1 cellular context compared by ENCODE assay signal in the genomic region with DNA sequence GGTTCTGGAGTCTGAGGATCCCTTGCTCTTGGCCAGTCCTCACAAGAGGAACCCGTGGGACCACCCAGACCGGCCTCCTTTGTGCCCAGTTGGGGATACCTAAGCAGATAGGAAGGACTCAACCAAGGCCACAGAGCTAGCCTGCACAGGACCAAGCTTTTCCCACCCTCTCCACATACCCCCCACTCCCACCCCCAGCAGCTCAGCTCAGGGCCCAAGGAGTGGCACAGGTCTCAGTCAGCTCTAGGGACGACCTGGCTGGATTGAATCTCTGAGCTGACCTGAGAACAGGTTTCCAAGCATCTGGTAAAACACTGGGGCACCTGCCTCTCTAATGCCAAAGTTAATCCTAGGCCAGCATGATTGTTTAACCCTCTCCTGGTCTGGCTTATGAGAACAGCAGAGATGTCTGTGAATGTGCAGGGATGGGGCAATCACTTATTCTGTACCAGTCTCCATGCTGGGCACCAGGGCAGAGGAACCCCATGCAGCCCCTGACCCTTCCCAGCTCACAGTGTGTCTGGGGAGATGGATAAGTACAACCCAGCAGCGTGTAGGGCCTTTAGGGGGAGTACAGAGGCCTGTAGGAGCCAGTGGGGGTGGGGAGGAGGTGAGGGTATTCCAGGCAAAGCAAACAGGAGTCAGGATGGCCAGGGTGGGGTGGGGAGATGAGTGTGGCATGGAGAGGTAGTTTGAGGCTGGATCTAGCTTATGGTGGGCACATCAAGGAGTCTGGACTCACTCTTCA.
TF ChIP-seq lines count a peak whose summit lies in the region.

No MANE protein-coding gene starts in this region.

TF ChIP-seq in GM23338, 12 proteins besides CTCF, POLR2A, EP300 and RAD21 (continued from another document):
- TF ChIP-seq, protein P1, sequence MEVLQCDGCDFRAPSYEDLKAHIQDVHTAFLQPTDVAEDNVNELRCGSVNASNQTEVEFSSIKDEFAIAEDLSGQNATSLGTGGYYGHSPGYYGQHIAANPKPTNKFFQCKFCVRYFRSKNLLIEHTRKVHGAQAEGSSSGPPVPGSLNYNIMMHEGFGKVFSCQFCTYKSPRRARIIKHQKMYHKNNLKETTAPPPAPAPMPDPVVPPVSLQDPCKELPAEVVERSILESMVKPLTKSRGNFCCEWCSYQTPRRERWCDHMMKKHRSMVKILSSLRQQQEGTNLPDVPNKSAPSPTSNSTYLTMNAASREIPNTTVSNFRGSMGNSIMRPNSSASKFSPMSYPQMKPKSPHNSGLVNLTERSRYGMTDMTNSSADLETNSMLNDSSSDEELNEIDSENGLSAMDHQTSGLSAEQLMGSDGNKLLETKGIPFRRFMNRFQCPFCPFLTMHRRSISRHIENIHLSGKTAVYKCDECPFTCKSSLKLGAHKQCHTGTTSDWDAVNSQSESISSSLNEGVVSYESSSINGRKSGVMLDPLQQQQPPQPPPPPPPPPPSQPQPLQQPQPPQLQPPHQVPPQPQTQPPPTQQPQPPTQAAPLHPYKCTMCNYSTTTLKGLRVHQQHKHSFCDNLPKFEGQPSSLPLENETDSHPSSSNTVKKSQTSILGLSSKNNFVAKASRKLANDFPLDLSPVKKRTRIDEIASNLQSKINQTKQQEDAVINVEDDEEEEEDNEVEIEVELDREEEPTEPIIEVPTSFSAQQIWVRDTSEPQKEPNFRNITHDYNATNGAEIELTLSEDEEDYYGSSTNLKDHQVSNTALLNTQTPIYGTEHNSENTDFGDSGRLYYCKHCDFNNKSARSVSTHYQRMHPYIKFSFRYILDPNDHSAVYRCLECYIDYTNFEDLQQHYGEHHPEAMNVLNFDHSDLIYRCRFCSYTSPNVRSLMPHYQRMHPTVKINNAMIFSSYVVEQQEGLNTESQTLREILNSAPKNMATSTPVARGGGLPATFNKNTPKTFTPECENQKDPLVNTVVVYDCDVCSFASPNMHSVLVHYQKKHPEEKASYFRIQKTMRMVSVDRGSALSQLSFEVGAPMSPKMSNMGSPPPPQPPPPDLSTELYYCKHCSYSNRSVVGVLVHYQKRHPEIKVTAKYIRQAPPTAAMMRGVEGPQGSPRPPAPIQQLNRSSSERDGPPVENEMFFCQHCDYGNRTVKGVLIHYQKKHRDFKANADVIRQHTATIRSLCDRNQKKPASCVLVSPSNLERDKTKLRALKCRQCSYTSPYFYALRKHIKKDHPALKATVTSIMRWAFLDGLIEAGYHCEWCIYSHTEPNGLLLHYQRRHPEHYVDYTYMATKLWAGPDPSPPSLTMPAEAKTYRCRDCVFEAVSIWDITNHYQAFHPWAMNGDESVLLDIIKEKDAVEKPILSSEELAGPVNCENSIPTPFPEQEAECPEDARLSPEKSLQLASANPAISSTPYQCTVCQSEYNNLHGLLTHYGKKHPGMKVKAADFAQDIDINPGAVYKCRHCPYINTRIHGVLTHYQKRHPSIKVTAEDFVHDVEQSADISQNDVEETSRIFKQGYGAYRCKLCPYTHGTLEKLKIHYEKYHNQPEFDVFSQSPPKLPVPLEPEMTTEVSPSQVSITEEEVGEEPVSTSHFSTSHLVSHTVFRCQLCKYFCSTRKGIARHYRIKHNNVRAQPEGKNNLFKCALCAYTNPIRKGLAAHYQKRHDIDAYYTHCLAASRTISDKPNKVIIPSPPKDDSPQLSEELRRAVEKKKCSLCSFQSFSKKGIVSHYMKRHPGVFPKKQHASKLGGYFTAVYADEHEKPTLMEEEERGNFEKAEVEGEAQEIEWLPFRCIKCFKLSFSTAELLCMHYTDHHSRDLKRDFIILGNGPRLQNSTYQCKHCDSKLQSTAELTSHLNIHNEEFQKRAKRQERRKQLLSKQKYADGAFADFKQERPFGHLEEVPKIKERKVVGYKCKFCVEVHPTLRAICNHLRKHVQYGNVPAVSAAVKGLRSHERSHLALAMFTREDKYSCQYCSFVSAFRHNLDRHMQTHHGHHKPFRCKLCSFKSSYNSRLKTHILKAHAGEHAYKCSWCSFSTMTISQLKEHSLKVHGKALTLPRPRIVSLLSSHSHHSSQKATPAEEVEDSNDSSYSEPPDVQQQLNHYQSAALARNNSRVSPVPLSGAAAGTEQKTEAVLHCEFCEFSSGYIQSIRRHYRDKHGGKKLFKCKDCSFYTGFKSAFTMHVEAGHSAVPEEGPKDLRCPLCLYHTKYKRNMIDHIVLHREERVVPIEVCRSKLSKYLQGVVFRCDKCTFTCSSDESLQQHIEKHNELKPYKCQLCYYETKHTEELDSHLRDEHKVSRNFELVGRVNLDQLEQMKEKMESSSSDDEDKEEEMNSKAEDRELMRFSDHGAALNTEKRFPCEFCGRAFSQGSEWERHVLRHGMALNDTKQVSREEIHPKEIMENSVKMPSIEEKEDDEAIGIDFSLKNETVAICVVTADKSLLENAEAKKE (CRISPR knock-in tag; IDR thresholded peaks at IDR 0.05): no peak
- TF ChIP-seq POLR2AphosphoS5 (IDR thresholded peaks at IDR 0.05; ENCODE audit: low read depth) (no peak), ZNF331 (CRISPR knock-in tag; IDR thresholded peaks at IDR 0.05; ENCODE audit: low read depth) (no peak), ZNF114 (CRISPR knock-in tag; IDR thresholded peaks at IDR 0.05) (no peak), NANOG (IDR thresholded peaks at IDR 0.05; ENCODE audit: borderline replicate concordance) (no peak), EZH2 (IDR thresholded peaks at IDR 0.05; ENCODE audit: low read depth, unreplicated experiment) (no peak), STAT1 (IDR thresholded peaks at IDR 0.05; ENCODE audit: unreplicated experiment) (no peak), CREB1 (CRISPR knock-in tag; IDR thresholded peaks at IDR 0.05; ENCODE audit: low read depth) (no peak)
- TF ChIP-seq, protein P2, sequence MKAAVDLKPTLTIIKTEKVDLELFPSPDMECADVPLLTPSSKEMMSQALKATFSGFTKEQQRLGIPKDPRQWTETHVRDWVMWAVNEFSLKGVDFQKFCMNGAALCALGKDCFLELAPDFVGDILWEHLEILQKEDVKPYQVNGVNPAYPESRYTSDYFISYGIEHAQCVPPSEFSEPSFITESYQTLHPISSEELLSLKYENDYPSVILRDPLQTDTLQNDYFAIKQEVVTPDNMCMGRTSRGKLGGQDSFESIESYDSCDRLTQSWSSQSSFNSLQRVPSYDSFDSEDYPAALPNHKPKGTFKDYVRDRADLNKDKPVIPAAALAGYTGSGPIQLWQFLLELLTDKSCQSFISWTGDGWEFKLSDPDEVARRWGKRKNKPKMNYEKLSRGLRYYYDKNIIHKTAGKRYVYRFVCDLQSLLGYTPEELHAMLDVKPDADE (IDR thresholded peaks at IDR 0.05): no peak
- TF ChIP-seq, protein P3, sequence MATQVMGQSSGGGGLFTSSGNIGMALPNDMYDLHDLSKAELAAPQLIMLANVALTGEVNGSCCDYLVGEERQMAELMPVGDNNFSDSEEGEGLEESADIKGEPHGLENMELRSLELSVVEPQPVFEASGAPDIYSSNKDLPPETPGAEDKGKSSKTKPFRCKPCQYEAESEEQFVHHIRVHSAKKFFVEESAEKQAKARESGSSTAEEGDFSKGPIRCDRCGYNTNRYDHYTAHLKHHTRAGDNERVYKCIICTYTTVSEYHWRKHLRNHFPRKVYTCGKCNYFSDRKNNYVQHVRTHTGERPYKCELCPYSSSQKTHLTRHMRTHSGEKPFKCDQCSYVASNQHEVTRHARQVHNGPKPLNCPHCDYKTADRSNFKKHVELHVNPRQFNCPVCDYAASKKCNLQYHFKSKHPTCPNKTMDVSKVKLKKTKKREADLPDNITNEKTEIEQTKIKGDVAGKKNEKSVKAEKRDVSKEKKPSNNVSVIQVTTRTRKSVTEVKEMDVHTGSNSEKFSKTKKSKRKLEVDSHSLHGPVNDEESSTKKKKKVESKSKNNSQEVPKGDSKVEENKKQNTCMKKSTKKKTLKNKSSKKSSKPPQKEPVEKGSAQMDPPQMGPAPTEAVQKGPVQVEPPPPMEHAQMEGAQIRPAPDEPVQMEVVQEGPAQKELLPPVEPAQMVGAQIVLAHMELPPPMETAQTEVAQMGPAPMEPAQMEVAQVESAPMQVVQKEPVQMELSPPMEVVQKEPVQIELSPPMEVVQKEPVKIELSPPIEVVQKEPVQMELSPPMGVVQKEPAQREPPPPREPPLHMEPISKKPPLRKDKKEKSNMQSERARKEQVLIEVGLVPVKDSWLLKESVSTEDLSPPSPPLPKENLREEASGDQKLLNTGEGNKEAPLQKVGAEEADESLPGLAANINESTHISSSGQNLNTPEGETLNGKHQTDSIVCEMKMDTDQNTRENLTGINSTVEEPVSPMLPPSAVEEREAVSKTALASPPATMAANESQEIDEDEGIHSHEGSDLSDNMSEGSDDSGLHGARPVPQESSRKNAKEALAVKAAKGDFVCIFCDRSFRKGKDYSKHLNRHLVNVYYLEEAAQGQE (IDR thresholded peaks at IDR 0.05; ENCODE audit: unreplicated experiment): no peak
